Comparison of ENCODE assay signal across 28 cellular contexts in the genomic region with DNA sequence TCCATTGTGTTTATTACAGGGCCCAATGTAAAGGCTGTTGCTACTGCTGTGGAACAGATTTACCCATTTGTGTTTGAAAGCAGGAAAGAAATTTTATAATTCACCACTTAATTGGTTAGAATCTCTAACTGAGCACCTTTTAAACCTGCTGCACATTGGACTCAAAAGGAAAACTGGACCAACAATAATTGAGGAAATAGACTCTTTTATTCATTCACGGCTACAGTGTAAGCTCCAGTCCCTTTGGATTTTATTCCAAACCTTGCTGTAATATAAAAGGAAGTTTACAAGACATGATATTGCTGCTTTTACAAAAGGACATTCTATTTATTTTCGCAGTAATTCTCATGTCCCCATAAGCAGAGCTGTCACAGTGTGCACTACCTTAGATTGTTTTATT.
"Had no signal": no experiment of that assay in that cellular context is flagged by ENCODE, and none has a peak within 500 bp of the region (broad histone marks: within the 10 kb centered on the region; RNA-seq: fewer than 3 reads in every experiment).

No MANE protein-coding gene starts in this region.

- H3K9me3 ChIP-seq: Peyer's patch, SJSA1, SK-N-SH had no signal

- H3K4me1 ChIP-seq: Peyer's patch had no signal

- H3K27me3 ChIP-seq: brain microvascular endothelial cell, cardiac muscle cell, Peyer's patch, SJSA1 had no signal

- H3K4me2 ChIP-seq: SK-N-SH had no signal

- ATAC-seq: activated CD8-positive, alpha-beta T cell treated with anti-CD3 and anti-CD28 coated beads for 36 hours; activated T-cell treated with anti-CD3 and anti-CD28 coated beads, Interleukin-2, amount 50 U/mL, for 72 hours; activated T-helper 17 cell treated with anti-CD3 and anti-CD28 coated beads, Interleukin-2, amount 50 U/mL, for 72 hours; PC-3 had no signal

- H3K4me3 ChIP-seq: cardiac muscle cell, Peyer's patch, SJSA1 had no signal

- DNase-seq: activated CD4-positive, alpha-beta T cell treated with anti-CD3 and anti-CD28 coated beads, Interleukin-2, amount 10 ng/mL, durations not matched to agents 24 days and 14 days; activated CD4-positive, alpha-beta T cell treated with anti-CD3 and anti-CD28 coated beads, Interleukin-2, amount 50 U/mL, for 4 hours; activated CD8-positive, alpha-beta T cell treated with anti-CD3 and anti-CD28 coated beads for 36 hours; activated effector memory CD4-positive, alpha-beta T cell treated with anti-CD3 and anti-CD28 coated beads, Interleukin-2, amount 50 U/mL, for 16 hours; activated naive CD4-positive, alpha-beta T cell; activated naive CD4-positive, alpha-beta T cell treated with anti-CD3 and anti-CD28 coated beads, Interleukin-2, amount 50 U/mL, for 16 hours; activated naive CD8-positive, alpha-beta T cell treated with anti-CD3 and anti-CD28 coated beads for 36 hours; activated T-cell treated with anti-CD3 and anti-CD28 coated beads, Interleukin-2, amount 50 U/mL, for 1 hour; activated T-cell treated with anti-CD3 and anti-CD28 coated beads, Interleukin-2, amount 50 U/mL, for 72 hours; amniotic stem cell; aorta; brain microvascular endothelial cell; Kasumi-1; KG1; NCI-H1092 treated with DMSO at 0.1 percent for 48 hours; NCI-H1417; NCI-H187 treated with DMSO at 0.1 percent for 48 hours; NCI-H2081 treated with DMSO at 0.1 percent for 48 hours; NCI-H345; NCI-H524 treated with DMSO at 0.1 percent for 48 hours; PC-3; Peyer's patch; RPMI8226; SHP77 treated with DMSO at 0.1 percent for 48 hours; SK-N-SH had no signal

- H3K9ac ChIP-seq: SK-N-SH had no signal

- H3K27ac ChIP-seq: brain microvascular endothelial cell, cardiac muscle cell, Peyer's patch, SJSA1 had no signal

- H3K9me2 ChIP-seq: SK-N-SH had no signal
